Comparison of ENCODE assay signal across 8 cellular contexts in the genomic region with DNA sequence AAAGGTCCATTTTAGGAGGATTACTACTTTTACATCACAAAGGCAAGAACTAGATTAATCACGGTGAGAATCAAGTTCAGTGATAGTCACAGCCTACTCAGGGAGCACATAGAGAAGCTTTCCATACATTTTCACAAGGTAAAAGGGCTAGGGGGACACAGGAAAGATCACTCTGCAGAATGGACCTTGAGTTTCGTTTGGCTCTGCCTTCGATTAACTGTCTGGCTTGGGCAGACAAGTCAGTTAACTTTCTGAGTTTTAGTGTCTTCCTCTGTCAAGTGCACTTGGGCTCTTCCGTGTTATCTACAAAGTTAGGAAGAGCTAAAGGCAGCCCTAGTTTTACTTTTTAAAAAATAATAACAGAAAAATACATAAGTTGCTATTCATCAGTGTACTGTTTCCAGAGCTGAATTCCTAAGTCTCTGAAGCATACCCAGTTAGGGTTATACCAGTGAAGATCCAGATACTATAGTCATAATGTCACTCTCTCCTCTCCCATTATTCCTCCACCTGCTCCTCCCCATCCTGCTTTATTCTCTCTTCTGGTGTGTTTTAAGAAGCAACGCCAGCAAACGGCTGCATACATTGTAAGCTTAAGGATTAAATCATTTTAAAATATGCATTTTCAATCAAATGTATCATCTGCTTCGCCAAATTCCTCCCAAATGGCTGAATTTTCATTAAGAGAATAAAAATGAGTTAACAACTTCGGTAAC. TPM values are rescaled to one million over a fixed set of nuclear protein-coding genes. Genes with fewer than 3 reads are reported as not detected.
DNase-seq lines count a peak whose midpoint lies in the region; ATAC-seq and TF ChIP-seq lines count a peak whose summit lies in the region.

No MANE protein-coding gene starts in this region.

- H3K9me3 ChIP-seq in H9 (ENCODE audit: control insufficient read depth, low read depth, low read length) (no peaks in the 10 kb centered on the region), stomach smooth muscle (ENCODE audit: control insufficient read depth in 2 of 2, low read length in 2 of 2) (no peaks in the 10 kb centered on the region)

- H3K4me1 Mint-ChIP-seq in H9: peaks cover 39 to 49% of the 10 kb centered on the region in 2 experiments

- H2BK12ac ChIP-seq in H9 (ENCODE audit: insufficient read length, low read depth, low read length): no peak overlapping the region

- peaks cover 22% of the 10 kb centered on the region for H3K79me2 ChIP-seq in H9 (ENCODE audit: insufficient read depth, low read length)

- no peaks in the 10 kb centered on the region for H3K27me3 ChIP-seq in H9 (ENCODE audit: insufficient read depth, low read length)
- no peaks in the 10 kb centered on the region for H3K27me3 ChIP-seq in stomach smooth muscle (ENCODE audit: control insufficient read depth in 1 of 2, insufficient read depth in 2 of 2, low read length in 2 of 2)

- no peak for ATAC-seq in activated naive CD4-positive, alpha-beta T cell treated with anti-CD3 and anti-CD28 coated beads, Interleukin-2, amount 50 U/mL, for 72 hours
- no peak for ATAC-seq in HG02763 (IDR thresholded peaks at IDR 0.05; ENCODE audit: unreplicated experiment)

- H3K56ac ChIP-seq in H9 (ENCODE audit: insufficient read length, low read depth, low read length): no peak overlapping the region

- H3K14ac ChIP-seq in H9 (ENCODE audit: insufficient read depth, low read length): no peak overlapping the region

- peaks cover 2% of the 10 kb centered on the region; the same call in 1 of the 2 replicates for H3K4me1 ChIP-seq in H9 (ENCODE audit: insufficient read depth, low read length)
- peaks cover 2% of the 10 kb centered on the region for H3K4me1 ChIP-seq in stomach smooth muscle (ENCODE audit: control insufficient read depth, insufficient read depth, low read length)

- H3K4me2 ChIP-seq in H9 (ENCODE audit: insufficient read depth, insufficient read length, low read length): peak overlapping the region; percentile 80

- H3T11ph ChIP-seq in H9 (ENCODE audit: low read length): no peak overlapping the region

- no peak overlapping the region for H2AK5ac ChIP-seq in H9 (ENCODE audit: insufficient read length, low read length)

- no peak overlapping the region for H3K18ac ChIP-seq in H9 (ENCODE audit: insufficient read length, low read depth, low read length)

- no peak overlapping the region for H2BK20ac ChIP-seq in H9 (ENCODE audit: low read depth, low read length, poor library complexity, severe bottlenecking)

- no peaks in the 10 kb centered on the region for H3K79me1 ChIP-seq in H9 (ENCODE audit: insufficient read depth, low read depth, low read length, poor library complexity, severe bottlenecking)

- no peaks in the 10 kb centered on the region for H3K36me3 ChIP-seq in stomach smooth muscle (ENCODE audit: control insufficient read depth in 2 of 2, insufficient read depth in 2 of 2, low read length in 2 of 2)

- H3K23me2 ChIP-seq in H9 (ENCODE audit: insufficient read length, low read depth, low read length, poor library complexity, severe bottlenecking): peaks cover 13% of the 10 kb centered on the region

- H3K9ac ChIP-seq in H9 (ENCODE audit: extremely low read depth, insufficient read length, low read length) (peak overlapping the region; percentile 64), stomach smooth muscle (ENCODE audit: low read length in 2 of 2) (peak overlapping the region; percentile 51 to 60)

- H4K8ac ChIP-seq in H9 (replicated peaks; ENCODE audit: insufficient read length, low read depth, low read length): no peak overlapping the region

- H3K4me3 ChIP-seq in AG10803 (ENCODE audit: low read length) (peak overlapping the region; percentile 88), stomach smooth muscle (ENCODE audit: low read length in 2 of 2) (peak overlapping the region; percentile 63 to 91)

- no peak overlapping the region for H3K23ac ChIP-seq in H9 (ENCODE audit: insufficient read length, low read depth, low read length)

- H4K5ac ChIP-seq in H9 (ENCODE audit: insufficient read length, low read depth, low read length): no peak overlapping the region

- H4K20me1 ChIP-seq in H9 (ENCODE audit: control insufficient read depth, insufficient read depth, insufficient read length): no peaks in the 10 kb centered on the region

- H3K27ac Mint-ChIP-seq in H9: peak overlapping the region in 2 of 3 experiments; percentile 6 to 98; a peak in 3 of 7 replicates
- H3K27ac Mint-ChIP-seq in activated naive CD4-positive, alpha-beta T cell treated with anti-CD3 and anti-CD28 coated beads, Interleukin-2, amount 50 U/mL, for 72 hours: peak overlapping the region; percentile 92 to 99

- H3K27ac ChIP-seq in H9 (ENCODE audit: insufficient read length, low read depth, low read length): no peak overlapping the region
- no peak overlapping the region for H3K27ac ChIP-seq in stomach smooth muscle (ENCODE audit: low read length)

- no peak overlapping the region for H3K4ac ChIP-seq in H9 (ENCODE audit: low read depth, low read length)

- no peak overlapping the region for H4K91ac ChIP-seq in H9 (ENCODE audit: insufficient read length, low read depth, low read length)

- H3K9me3 Mint-ChIP-seq in H9: no peaks in the 10 kb centered on the region
- H3K9me3 Mint-ChIP-seq in activated naive CD4-positive, alpha-beta T cell treated with anti-CD3 and anti-CD28 coated beads, Interleukin-2, amount 50 U/mL, for 72 hours: no peaks in the 10 kb centered on the region

- WGBS in H9 (ENCODE audit: extremely low coverage, insufficient read length, low lambda C conversion rate): no CpG with 5 or more reads among the region's 8 CpGs

- H2BK15ac ChIP-seq in H9 (ENCODE audit: low read depth, low read length): no peak overlapping the region

- peak overlapping the region; percentile 98 to 99 for H3K4me3 Mint-ChIP-seq in H9

- H2BK5ac ChIP-seq in H9 (ENCODE audit: insufficient read length, low read length): no peak overlapping the region

- DNase-seq in AG10803 (ENCODE audit: low read depth): peak; percentile 28
- DNase-seq in H9: no peak
- no peak for DNase-seq in activated naive CD4-positive, alpha-beta T cell treated with anti-CD3 and anti-CD28 coated beads, Interleukin-2, amount 50 U/mL, for 72 hours (ENCODE audit: low spot score in 2 of 2)
- peak; percentile 25 for DNase-seq in inferior parietal cortex (ENCODE audit: extremely low spot score)
- no peak for DNase-seq in GDM1 (lab: John Stamatoyannopoulos, UW)
- DNase-seq in AG08395 (ENCODE audit: low spot score): no peak

- TF ChIP-seq CTCF in AG10803 (conservative IDR thresholded peaks at IDR 0.05; ENCODE audit: low read length): no peak
- no peak for TF ChIP-seq CTCF in H9 (conservative IDR thresholded peaks at IDR 0.05)

- H2AFZ ChIP-seq in H9 (ENCODE audit: low read length): no peak overlapping the region

- H2BK120ac ChIP-seq in H9 (ENCODE audit: low read depth, low read length, poor library complexity, severe bottlenecking): no peak overlapping the region

- no peaks in the 10 kb centered on the region; a peak in 2 of 7 replicates for H3K36me3 Mint-ChIP-seq in H9 (ENCODE audit: insufficient read depth in 1 of 3, low read depth in 3 of 3)
- peaks cover 6% of the 10 kb centered on the region in 2 donors for H3K36me3 Mint-ChIP-seq in activated naive CD4-positive, alpha-beta T cell treated with anti-CD3 and anti-CD28 coated beads, Interleukin-2, amount 50 U/mL, for 72 hours

- H3K27me3 Mint-ChIP-seq in H9 (ENCODE audit: low read depth): no peaks in the 10 kb centered on the region

RNA-seq across cellular contexts. Expression of gene CEP170, which starts 1.7 kb away (rescaled TPM):
- 97.7 and 99.2 TPM in 2 replicates for total RNA-seq in H9 (2021)
- total RNA-seq in activated naive CD4-positive, alpha-beta T cell treated with anti-CD3 and anti-CD28 coated beads, Interleukin-2, amount 50 U/mL, for 72 hours: 10 to 100 TPM; 51.9 to 72.9 TPM

RNA-seq across cellular contexts. Expression of gene SDCCAG8, which starts 2.5 kb away (rescaled TPM):
- total RNA-seq in H9 (2021): 10.0 and 11.4 TPM in 2 replicates
- 10 to 100 TPM; 30.1 to 37.3 TPM for total RNA-seq in activated naive CD4-positive, alpha-beta T cell treated with anti-CD3 and anti-CD28 coated beads, Interleukin-2, amount 50 U/mL, for 72 hours

Comparison
In these comparisons a context has a peak if more than half of its experiments do, and no peak if none do; other contexts are left out.
1. DNase-seq: peak in AG10803 (single experiment) and inferior parietal cortex (single experiment); none in H9 (single experiment), activated naive CD4-positive, alpha-beta T cell treated with anti-CD3 and anti-CD28 coated beads, Interleukin-2, amount 50 U/mL, for 72 hours (0 of 2), GDM1 (single experiment) and AG08395 (single experiment).